In genomic region chr3:25648925-25649828, GRCh38 we compare ENCODE assay signal across 14 cellular contexts.
"Had no signal": no experiment of that assay in that cellular context is flagged by ENCODE, and none has a peak within 500 bp of the region (broad histone marks: within the 10 kb centered on the region; RNA-seq: fewer than 3 reads in every experiment).

No MANE protein-coding gene starts in this region.

- H3K27me3 ChIP-seq: body of pancreas, upper lobe of right lung had no signal

- H3K27ac Mint-ChIP-seq: activated T-helper 2 cell treated with anti-CD3 and anti-CD28 coated beads, Interferon-gamma antibody, Interleukin-2, Interleukin-4, amounts not matched to agents 10 μg/mL and 5 μg/mL and 100 μg/mL, durations not matched to agents 14 hours and 24 hours and 36 hours; dendritic cell treated with granulocyte-macrophage colony-stimulating factor and Interleukin-4, amounts not matched to agents 40 ng/mL and 50 ng/mL, for 4 days; natural killer cell treated with Interleukin-12 subunit alpha and Interleukin-12 subunit beta and Interleukin-15 and Interleukin-18, amount 100 ng/mL, for 72 hours had no signal

- H3K36me3 ChIP-seq: upper lobe of right lung had no signal

- H3K9me3 ChIP-seq: body of pancreas had no signal

- H3K27ac ChIP-seq: body of pancreas, psoas muscle, upper lobe of right lung had no signal

- H3K27me3 Mint-ChIP-seq: activated CD4-positive, alpha-beta memory T cell treated with anti-CD3 and anti-CD28 coated beads for 36 hours; dendritic cell treated with granulocyte-macrophage colony-stimulating factor and Interleukin-4, amounts not matched to agents 40 ng/mL and 50 ng/mL, for 4 days; natural killer cell treated with Interleukin-12 subunit alpha and Interleukin-12 subunit beta and Interleukin-15 and Interleukin-18, amount 100 ng/mL, for 72 hours had no signal

- DNase-seq: activated CD4-positive, alpha-beta memory T cell treated with anti-CD3 and anti-CD28 coated beads for 36 hours; activated CD4-positive, CD25-positive, alpha-beta regulatory T cell treated with anti-CD3 and anti-CD28 coated beads, Interleukin-2, amount 50 U/mL, for 72 hours; activated CD8-positive, alpha-beta memory T cell treated with anti-CD3 and anti-CD28 coated beads, Interleukin-2, amount 50 U/mL, for 4 hours; activated naive CD4-positive, alpha-beta T cell treated with anti-CD3 and anti-CD28 coated beads, Interleukin-2, amount 50 U/mL, for 16 hours; body of pancreas; left colon; mucosa of descending colon; psoas muscle; stimulated activated naive CD4-positive, alpha-beta T cell treated with Interleukin-2 at 50 U/mL for 16 hours; upper lobe of right lung had no signal

- H3K4me3 Mint-ChIP-seq: activated CD4-positive, alpha-beta memory T cell treated with anti-CD3 and anti-CD28 coated beads for 36 hours; dendritic cell treated with granulocyte-macrophage colony-stimulating factor and Interleukin-4, amounts not matched to agents 40 ng/mL and 50 ng/mL, for 4 days; natural killer cell treated with Interleukin-12 subunit alpha and Interleukin-12 subunit beta and Interleukin-15 and Interleukin-18, amount 100 ng/mL, for 72 hours had no signal

- ATAC-seq: body of pancreas, sciatic nerve had no signal

- H3K4me3 ChIP-seq: body of pancreas, mucosa of descending colon, psoas muscle, upper lobe of right lung had no signal
